In the genomic region with DNA sequence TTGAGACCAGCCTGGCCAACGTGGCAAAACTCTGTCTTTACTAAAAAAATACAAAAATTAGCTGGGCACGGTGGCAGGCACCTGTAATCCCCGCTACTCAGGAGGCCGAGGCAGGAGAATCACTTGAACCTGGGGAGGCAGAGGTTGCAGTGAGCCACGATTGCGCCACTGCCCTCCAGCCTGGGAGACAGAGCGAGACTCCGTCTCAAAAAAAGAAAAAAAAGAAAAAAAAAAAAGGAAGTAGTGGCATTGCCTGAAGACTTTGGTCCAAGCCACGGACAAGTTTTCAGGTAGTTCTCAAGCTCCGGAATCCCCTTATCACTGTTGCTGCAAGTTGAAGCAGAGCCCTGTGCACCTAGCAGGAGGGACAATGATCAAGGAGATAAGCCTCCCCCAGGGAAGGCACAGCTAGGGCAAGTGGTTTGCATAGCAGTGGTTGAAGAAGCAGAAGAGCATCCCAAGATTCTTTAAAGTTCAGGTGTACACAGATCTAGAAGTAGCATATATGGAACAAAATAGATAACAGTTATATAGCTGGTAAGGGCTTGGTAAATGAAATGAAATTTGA, we compare ENCODE assay signal across 28 cellular contexts.
"Had no signal": no experiment of that assay in that cellular context is flagged by ENCODE, and none has a peak within 500 bp of the region (broad histone marks: within the 10 kb centered on the region; RNA-seq: fewer than 3 reads in every experiment).

No MANE protein-coding gene starts in this region.

- H3K27me3 ChIP-seq: breast epithelium, gastroesophageal sphincter, heart left ventricle, right lobe of liver, stomach, suprapubic skin, tibial nerve, uterus had no signal

- DNase-seq: activated B cell treated with CpG ODN at 0.5 μM for 24 hours; activated CD4-positive, alpha-beta T cell treated with anti-CD3 and anti-CD28 coated beads, Interleukin-2, amount 50 U/mL, for 4 hours; activated CD8-positive, alpha-beta memory T cell treated with anti-CD3 and anti-CD28 coated beads, Interleukin-2, amount 50 U/mL, for 48 hours; activated naive CD4-positive, alpha-beta T cell treated with Interleukin-2 at 50 U/mL for 16 hours; activated naive CD8-positive, alpha-beta T cell treated with anti-CD3 and anti-CD28 coated beads for 36 hours; endodermal cell; heart left ventricle; kidney; lower lobe of right lung; mesendoderm; naive B cell; occipital lobe; posterior cingulate gyrus; right lobe of liver; stomach; uterus had no signal

- H3K9me3 ChIP-seq: breast epithelium, gastroesophageal sphincter, heart left ventricle, lower lobe of right lung, right lobe of liver, stomach, suprapubic skin, tibial nerve, uterus had no signal

- H3K36me3 ChIP-seq: breast epithelium, gastroesophageal sphincter, heart left ventricle, lower lobe of right lung, right lobe of liver, stomach, suprapubic skin, tibial nerve, uterus had no signal

- H3K4me1 Mint-ChIP-seq: activated naive CD8-positive, alpha-beta T cell treated with anti-CD3 and anti-CD28 coated beads for 36 hours; central memory CD8-positive, alpha-beta T cell; naive B cell; neural crest cell; stimulated activated memory B cell treated with anti-CD40 and anti-IgM and Interleukin-4, amounts not matched to agents 10 μg/mL and 1 μg/mL and 100 μg/mL, for 72 hours had no signal

- H3K4me1 ChIP-seq: breast epithelium, lower lobe of right lung, right lobe of liver, stomach, suprapubic skin, tibial nerve, uterus had no signal

- H3K27ac Mint-ChIP-seq: activated B cell treated with CpG ODN at 0.5 μM for 24 hours; activated CD4-positive, alpha-beta T cell treated with anti-CD3 and anti-CD28 coated beads for 36 hours; activated naive CD8-positive, alpha-beta T cell treated with anti-CD3 and anti-CD28 coated beads for 36 hours; endodermal cell; naive B cell; stimulated activated memory B cell treated with anti-CD40 and anti-IgM and Interleukin-4, amounts not matched to agents 10 μg/mL and 1 μg/mL and 100 μg/mL, for 72 hours; T-helper 2 cell treated with Interferon-gamma antibody and Interleukin-4, amounts not matched to agents 5 μg/mL and 100 μg/mL, for 36 hours had no signal

- H3K9me3 Mint-ChIP-seq: activated B cell treated with CpG ODN at 0.5 μM for 24 hours; activated naive CD8-positive, alpha-beta T cell treated with anti-CD3 and anti-CD28 coated beads for 36 hours; central memory CD8-positive, alpha-beta T cell; endodermal cell; neural crest cell; stimulated activated memory B cell treated with anti-CD40 and anti-IgM and Interleukin-4, amounts not matched to agents 10 μg/mL and 1 μg/mL and 100 μg/mL, for 72 hours; T-helper 2 cell treated with Interferon-gamma antibody and Interleukin-4, amounts not matched to agents 5 μg/mL and 100 μg/mL, for 36 hours had no signal

- H3K4me3 Mint-ChIP-seq: activated B cell treated with CpG ODN at 0.5 μM for 24 hours; activated CD4-positive, alpha-beta T cell treated with anti-CD3 and anti-CD28 coated beads for 36 hours; activated naive CD8-positive, alpha-beta T cell treated with anti-CD3 and anti-CD28 coated beads for 36 hours; central memory CD8-positive, alpha-beta T cell; endodermal cell; naive B cell; neural crest cell; stimulated activated memory B cell treated with anti-CD40 and anti-IgM and Interleukin-4, amounts not matched to agents 10 μg/mL and 1 μg/mL and 100 μg/mL, for 72 hours; T-helper 2 cell treated with Interferon-gamma antibody and Interleukin-4, amounts not matched to agents 5 μg/mL and 100 μg/mL, for 36 hours had no signal

- H3K4me3 ChIP-seq: breast epithelium, coronary artery, gastroesophageal sphincter, heart left ventricle, lower lobe of right lung, right lobe of liver, skin epidermis, stomach, suprapubic skin, tibial nerve, uterus had no signal

- H3K27ac ChIP-seq: breast epithelium, coronary artery, epithelial cell of prostate, gastroesophageal sphincter, heart left ventricle, lower lobe of right lung, right lobe of liver, skin epidermis, stomach, suprapubic skin, tibial nerve, uterus had no signal

- H3K36me3 Mint-ChIP-seq: activated naive CD8-positive, alpha-beta T cell treated with anti-CD3 and anti-CD28 coated beads for 36 hours; naive B cell; stimulated activated memory B cell treated with anti-CD40 and anti-IgM and Interleukin-4, amounts not matched to agents 10 μg/mL and 1 μg/mL and 100 μg/mL, for 72 hours had no signal

- ATAC-seq: gastroesophageal sphincter, heart left ventricle, lower lobe of right lung, right lobe of liver had no signal

- H3K27me3 Mint-ChIP-seq: central memory CD8-positive, alpha-beta T cell had no signal
